In the genomic region with DNA sequence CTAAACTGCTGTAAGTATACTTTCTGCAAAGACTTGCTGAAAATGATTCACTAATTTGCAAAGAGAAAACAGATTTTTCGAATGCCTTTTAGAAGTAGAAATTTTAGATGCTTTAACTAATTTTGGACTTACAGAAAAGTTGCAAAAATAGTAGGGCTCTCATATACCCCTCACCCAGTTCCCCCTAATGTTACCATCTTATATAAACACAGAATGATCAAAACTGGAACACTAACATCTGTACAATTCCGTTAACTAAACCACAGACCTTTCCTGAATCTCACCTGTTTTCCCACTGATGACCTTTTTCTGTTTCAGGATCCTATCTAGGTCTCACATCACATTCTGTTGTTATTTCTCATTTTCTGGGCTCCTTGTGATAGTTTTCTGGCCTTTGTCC, we compare ENCODE assay signal across 1 cellular context.
TF ChIP-seq lines count a peak whose summit lies in the region.

No MANE protein-coding gene starts in this region.

TF ChIP-seq in WTC11, 78 proteins besides CTCF, POLR2A, EP300 and RAD21 (continued from another document):
- TF ChIP-seq, protein P1, sequence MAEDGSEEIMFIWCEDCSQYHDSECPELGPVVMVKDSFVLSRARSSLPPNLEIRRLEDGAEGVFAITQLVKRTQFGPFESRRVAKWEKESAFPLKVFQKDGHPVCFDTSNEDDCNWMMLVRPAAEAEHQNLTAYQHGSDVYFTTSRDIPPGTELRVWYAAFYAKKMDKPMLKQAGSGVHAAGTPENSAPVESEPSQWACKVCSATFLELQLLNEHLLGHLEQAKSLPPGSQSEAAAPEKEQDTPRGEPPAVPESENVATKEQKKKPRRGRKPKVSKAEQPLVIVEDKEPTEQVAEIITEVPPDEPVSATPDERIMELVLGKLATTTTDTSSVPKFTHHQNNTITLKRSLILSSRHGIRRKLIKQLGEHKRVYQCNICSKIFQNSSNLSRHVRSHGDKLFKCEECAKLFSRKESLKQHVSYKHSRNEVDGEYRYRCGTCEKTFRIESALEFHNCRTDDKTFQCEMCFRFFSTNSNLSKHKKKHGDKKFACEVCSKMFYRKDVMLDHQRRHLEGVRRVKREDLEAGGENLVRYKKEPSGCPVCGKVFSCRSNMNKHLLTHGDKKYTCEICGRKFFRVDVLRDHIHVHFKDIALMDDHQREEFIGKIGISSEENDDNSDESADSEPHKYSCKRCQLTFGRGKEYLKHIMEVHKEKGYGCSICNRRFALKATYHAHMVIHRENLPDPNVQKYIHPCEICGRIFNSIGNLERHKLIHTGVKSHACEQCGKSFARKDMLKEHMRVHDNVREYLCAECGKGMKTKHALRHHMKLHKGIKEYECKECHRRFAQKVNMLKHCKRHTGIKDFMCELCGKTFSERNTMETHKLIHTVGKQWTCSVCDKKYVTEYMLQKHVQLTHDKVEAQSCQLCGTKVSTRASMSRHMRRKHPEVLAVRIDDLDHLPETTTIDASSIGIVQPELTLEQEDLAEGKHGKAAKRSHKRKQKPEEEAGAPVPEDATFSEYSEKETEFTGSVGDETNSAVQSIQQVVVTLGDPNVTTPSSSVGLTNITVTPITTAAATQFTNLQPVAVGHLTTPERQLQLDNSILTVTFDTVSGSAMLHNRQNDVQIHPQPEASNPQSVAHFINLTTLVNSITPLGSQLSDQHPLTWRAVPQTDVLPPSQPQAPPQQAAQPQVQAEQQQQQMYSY (CRISPR knock-in tag; IDR thresholded peaks at IDR 0.05), result no peak
- no peak for TF ChIP-seq IRF2 (CRISPR knock-in tag; IDR thresholded peaks at IDR 0.05; ENCODE audit: borderline replicate concordance, low read depth)
- no peak for TF ChIP-seq TP53 (CRISPR knock-in tag; IDR thresholded peaks at IDR 0.05)
- no peak for TF ChIP-seq FOXK1 (CRISPR knock-in tag; IDR thresholded peaks at IDR 0.05)
- TF ChIP-seq SOX15 (CRISPR knock-in tag; IDR thresholded peaks at IDR 0.05), result no peak
- TF ChIP-seq NFE2L1 (CRISPR knock-in tag; IDR thresholded peaks at IDR 0.05), result no peak
